In genomic region chr3:49170744-49171118, GRCh38 we compare ENCODE assay signal across 1 cellular context.
TF ChIP-seq lines count a peak whose summit lies in the region.

No MANE protein-coding gene starts in this region.

TF ChIP-seq in endothelial cell of umbilical vein, 7 proteins besides CTCF, POLR2A, EP300 and RAD21 (continued from another document):
- TF ChIP-seq JUN (IDR thresholded peaks at IDR 0.05; ENCODE audit: borderline replicate concordance, insufficient read depth, insufficient read length, low read depth) = no peak
- TF ChIP-seq FOS (IDR thresholded peaks at IDR 0.05; ENCODE audit: borderline replicate concordance, insufficient read depth, low read length) = no peak
- TF ChIP-seq MAX (IDR thresholded peaks at IDR 0.05; ENCODE audit: insufficient read depth, insufficient read length) = no peak
- no peak for TF ChIP-seq GATA2 (IDR thresholded peaks at IDR 0.05; ENCODE audit: insufficient read depth, insufficient read length, low read depth, low read length)
- no peak for TF ChIP-seq POLR2AphosphoS5 (IDR thresholded peaks at IDR 0.05; ENCODE audit: insufficient read depth, low read depth, low read length)
- TF ChIP-seq EZH2 (IDR thresholded peaks at IDR 0.05; ENCODE audit: borderline replicate concordance, low read depth, low read length, severe bottlenecking) = no peak
